Comparison of ENCODE assay signal across 9 cellular contexts in genomic region chr14:64673748-64674147, GRCh38.
A peak's percentile ranks its signal among the peaks of the same experiment; 100 is the strongest.
DNase-seq lines count a peak whose midpoint lies in the region; ATAC-seq lines count a peak whose summit lies in the region.
"Had no signal": no experiment of that assay in that cellular context is flagged by ENCODE, and none has a peak within 500 bp of the region (broad histone marks: within the 10 kb centered on the region; RNA-seq: fewer than 3 reads in every experiment).

No MANE protein-coding gene starts in this region.

- H3K9me3 Mint-ChIP-seq in stimulated activated naive B cell treated with anti-CD40 and anti-IgM and Interleukin-4, amounts not matched to agents 10 μg/mL and 1 μg/mL and 100 μg/mL, for 72 hours = peaks cover 0 to 2% of the 10 kb centered on the region in 2 donors

- peaks cover 0 to 2% of the 10 kb centered on the region in 2 donors for H3K36me3 Mint-ChIP-seq in stimulated activated naive B cell treated with anti-CD40 and anti-IgM and Interleukin-4, amounts not matched to agents 10 μg/mL and 1 μg/mL and 100 μg/mL, for 72 hours

- no peak overlapping the region for H3K27ac Mint-ChIP-seq in stimulated activated naive B cell treated with anti-CD40 and anti-IgM and Interleukin-4, amounts not matched to agents 10 μg/mL and 1 μg/mL and 100 μg/mL, for 72 hours

- H3K4me1 Mint-ChIP-seq in stimulated activated naive B cell treated with anti-CD40 and anti-IgM and Interleukin-4, amounts not matched to agents 10 μg/mL and 1 μg/mL and 100 μg/mL, for 72 hours = peaks cover 3 to 20% of the 10 kb centered on the region in 2 donors

- peaks cover 7 to 15% of the 10 kb centered on the region in 2 donors for H3K27me3 Mint-ChIP-seq in stimulated activated naive B cell treated with anti-CD40 and anti-IgM and Interleukin-4, amounts not matched to agents 10 μg/mL and 1 μg/mL and 100 μg/mL, for 72 hours

- peak; percentile 12 for DNase-seq in activated CD8-positive, alpha-beta memory T cell treated with anti-CD3 and anti-CD28 coated beads, Interleukin-2, amount 50 U/mL, for 1 hour (ENCODE audit: extremely low read depth)
- no peak for DNase-seq in activated CD8-positive, alpha-beta memory T cell treated with anti-CD3 and anti-CD28 coated beads for 24 hours
- DNase-seq in SKM-1 (lab: John Stamatoyannopoulos, UW; ENCODE audit: unreplicated experiment) (peak; percentile 49), NCI-H2227 (lab: John Stamatoyannopoulos, UW; ENCODE audit: unreplicated experiment) (no peak), amygdala (lab: John Stamatoyannopoulos, UW) (no peak)
- DNase-seq in central memory CD4-positive, alpha-beta T cell = peak; percentile 83
- no peak for DNase-seq in stimulated activated naive B cell treated with anti-CD40 and anti-IgM and Interleukin-4, amounts not matched to agents 10 μg/mL and 1 μg/mL and 100 μg/mL, for 72 hours
- DNase-seq: SK-N-SH had no signal

- peak; percentile 45 to 49 for ATAC-seq in stimulated activated naive B cell treated with anti-CD40 and anti-IgM and Interleukin-4, amounts not matched to agents 10 μg/mL and 1 μg/mL and 100 μg/mL, for 72 hours (replicated peaks)
- ATAC-seq in HG03039 (IDR thresholded peaks at IDR 0.05; ENCODE audit: unreplicated experiment) = no peak

- no peak overlapping the region for H3K4me3 Mint-ChIP-seq in stimulated activated naive B cell treated with anti-CD40 and anti-IgM and Interleukin-4, amounts not matched to agents 10 μg/mL and 1 μg/mL and 100 μg/mL, for 72 hours

Comparison
In these comparisons a context has a peak if more than half of its experiments do, and no peak if none do; other contexts are left out.
1. DNase-seq: peak in activated CD8-positive, alpha-beta memory T cell treated with anti-CD3 and anti-CD28 coated beads, Interleukin-2, amount 50 U/mL, for 1 hour (single experiment), SKM-1 (single experiment) and central memory CD4-positive, alpha-beta T cell (single experiment); none in activated CD8-positive, alpha-beta memory T cell treated with anti-CD3 and anti-CD28 coated beads for 24 hours (single experiment), stimulated activated naive B cell treated with anti-CD40 and anti-IgM and Interleukin-4, amounts not matched to agents 10 μg/mL and 1 μg/mL and 100 μg/mL, for 72 hours (single experiment), NCI-H2227 (single experiment) and amygdala (0 of 56).